Comparison of ENCODE assay signal across 8 cellular contexts in the genomic region with DNA sequence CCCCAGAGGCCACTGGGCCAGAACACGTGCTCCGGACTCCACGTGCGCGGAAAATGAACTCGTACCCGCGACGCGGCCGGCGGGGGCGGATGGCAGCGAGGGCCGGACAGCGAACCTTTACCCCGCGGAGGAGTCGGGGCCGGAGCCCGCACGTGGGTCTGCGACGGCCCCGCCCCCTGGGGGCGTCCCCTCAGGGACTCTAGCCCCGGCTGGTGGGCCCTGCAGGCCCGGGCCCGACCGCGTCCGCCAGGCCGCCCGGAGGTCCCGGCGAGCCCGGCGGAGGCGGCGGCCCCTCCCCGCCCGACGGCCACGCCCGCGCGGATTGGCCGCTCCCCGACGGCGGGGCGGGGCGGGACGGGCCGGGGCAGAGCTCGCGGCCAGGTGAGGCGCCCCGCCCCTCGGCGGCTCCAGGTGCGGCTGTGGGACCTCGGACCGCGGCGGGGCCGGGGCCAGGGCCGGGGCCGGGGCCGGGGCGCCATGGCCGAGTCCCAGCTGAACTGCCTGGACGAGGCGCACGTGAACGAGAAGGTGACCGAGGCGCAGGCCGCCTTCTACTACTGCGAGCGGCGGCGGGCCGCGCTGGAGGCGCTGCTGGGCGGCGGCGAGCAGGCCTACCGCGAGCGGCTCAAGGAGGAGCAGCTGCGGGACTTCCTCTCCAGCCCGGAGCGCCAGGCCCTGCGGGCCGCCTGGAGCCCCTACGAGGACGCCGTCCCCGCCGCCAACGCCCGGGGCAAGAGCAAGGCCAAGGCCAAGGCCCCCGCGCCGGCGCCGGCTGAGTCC. TPM values are rescaled to one million over a fixed set of nuclear protein-coding genes. Genes with fewer than 3 reads are reported as not detected.
DNase-seq lines count a peak whose midpoint lies in the region; ATAC-seq and TF ChIP-seq lines count a peak whose summit lies in the region.

A gene (plus strand): TSS at position 389 of the 780 bp plus-strand sequence. CDS start 89 bp downstream, at position 478.

- no peak for TF ChIP-seq CTCF in Peyer's patch (IDR thresholded peaks at IDR 0.05)
- TF ChIP-seq CTCF in mammary epithelial cell (conservative IDR thresholded peaks at IDR 0.05 in 1 of 2, IDR thresholded peaks at IDR 0.05 in 1 of 2; ENCODE audit: extremely low read depth in 1 of 2, insufficient read depth in 1 of 2, low read depth in 1 of 2, low read length in 2 of 2) = no peak
- TF ChIP-seq CTCF in mucosa of descending colon (IDR thresholded peaks at IDR 0.05) = no peak
- TF ChIP-seq CTCF in A673 (conservative IDR thresholded peaks at IDR 0.05; ENCODE audit: low read depth, low read length) = no peak

- no peak within 1 kb of the TSS for H3K27ac ChIP-seq in CD8-positive, alpha-beta memory T cell (ENCODE audit: low read depth, low read length)
- H3K27ac ChIP-seq in Peyer's patch = peak within 1 kb of the TSS in 3 of 4 donors; percentile 84 to 89 (median 87)
- peak within 1 kb of the TSS; percentile 77 for H3K27ac ChIP-seq in mammary epithelial cell (ENCODE audit: insufficient read depth, low read depth, low read length)
- H3K27ac ChIP-seq in A673 (ENCODE audit: low read depth, low read length, poor library complexity, severe bottlenecking) = no peak within 1 kb of the TSS

- H3K9ac ChIP-seq in mammary epithelial cell (ENCODE audit: insufficient read depth, low read length) = peak within 1 kb of the TSS; percentile 83

- no peaks in the 10 kb centered on the region for H4K20me1 ChIP-seq in mammary epithelial cell (ENCODE audit: insufficient read depth, low read length)

- 6% methylated on average over 30 of the region's 109 CpGs for WGBS in mammary epithelial cell (ENCODE audit: low coverage, missing lambda C conversion rate)

- H3K9me3 ChIP-seq in CD8-positive, alpha-beta memory T cell (ENCODE audit: low read length) = no peaks in the 10 kb centered on the region
- H3K9me3 ChIP-seq in Peyer's patch = no peaks in the 10 kb centered on the region
- H3K9me3 ChIP-seq in mammary epithelial cell (replicated peaks; ENCODE audit: insufficient read depth, low read length) = no peaks in the 10 kb centered on the region
- H3K9me3 ChIP-seq in mucosa of descending colon = no peaks in the 10 kb centered on the region
- H3K9me3 ChIP-seq in HAP-1 = no peaks in the 10 kb centered on the region
- H3K9me3 ChIP-seq in A673 (ENCODE audit: low read depth, low read length, poor library complexity, severe bottlenecking) = no peaks in the 10 kb centered on the region

- H3K79me2 ChIP-seq in mammary epithelial cell (ENCODE audit: insufficient read depth, low read length) = peaks cover 52% of the 10 kb centered on the region

- in situ Hi-C loops in mammary epithelial cell (cut with MboI; ENCODE audit: low sequenced_read_pairs in 2 of 2) (no loop called here), HAP-1 (cut with MboI; ENCODE audit: low sequenced_read_pairs) (no loop called here)

- peak within 1 kb of the TSS; percentile 68 for H2AFZ ChIP-seq in mammary epithelial cell (ENCODE audit: low read depth, low read length)

- BruUV-seq in mammary epithelial cell (replicated peaks; lab: Mats Ljungman, UMichigan) (no TSS peak), A673 (replicated peaks; lab: Mats Ljungman, UMichigan) (no TSS peak)

- dilution Hi-C loops in mammary epithelial cell (cut with HindIII; ENCODE audit: low sequenced_read_pairs) = no loop called here

- H3K27me3 Mint-ChIP-seq in CD8-positive, alpha-beta memory T cell = peaks cover 32 to 65% of the 10 kb centered on the region in 2 donors

- no peaks in the 10 kb centered on the region for H3K27me3 ChIP-seq in CD8-positive, alpha-beta memory T cell (ENCODE audit: insufficient read depth, low read length, poor library complexity, severe bottlenecking)
- no peaks in the 10 kb centered on the region for H3K27me3 ChIP-seq in Peyer's patch
- H3K27me3 ChIP-seq in mammary epithelial cell (ENCODE audit: insufficient read depth, low read length) = no peaks in the 10 kb centered on the region
- no peaks in the 10 kb centered on the region for H3K27me3 ChIP-seq in HAP-1 (ENCODE audit: low read depth)
- H3K27me3 ChIP-seq in A673 (replicated peaks; ENCODE audit: insufficient read depth, low read depth, low read length, poor library complexity) = no peaks in the 10 kb centered on the region

- no peaks in the 10 kb centered on the region for H3K36me3 ChIP-seq in CD8-positive, alpha-beta memory T cell (ENCODE audit: insufficient read depth, low read length)
- H3K36me3 ChIP-seq in Peyer's patch (no peaks in the 10 kb centered on the region), mammary epithelial cell (ENCODE audit: insufficient read depth, low read length) (peaks cover 8% of the 10 kb centered on the region), mucosa of descending colon (ENCODE audit: low read depth) (no peaks in the 10 kb centered on the region), HAP-1 (replicated peaks) (no peaks in the 10 kb centered on the region), A673 (ENCODE audit: insufficient read depth, low read length, poor library complexity, severe bottlenecking) (no peaks in the 10 kb centered on the region)

- no peaks in the 10 kb centered on the region for H3K36me3 Mint-ChIP-seq in CD8-positive, alpha-beta memory T cell

- intact Hi-C loops in mammary epithelial cell (cut with micrococcal nuclease) = loop anchor here (5.0 kb wide), 4 partner anchors 32 to 462 kb away; a partner anchor contains a TSS
- intact Hi-C loops in mucosa of descending colon (cut with DNase I, micrococcal nuclease) = no loop called here
- intact Hi-C loops in A673 (cut with micrococcal nuclease; ENCODE audit: unreplicated experiment) = no loop called here

- H3K4me2 ChIP-seq in mammary epithelial cell (ENCODE audit: insufficient read depth, low read depth, low read length) = peak within 1 kb of the TSS; percentile 88

- H3K4me3 Mint-ChIP-seq in CD8-positive, alpha-beta memory T cell = peak within 1 kb of the TSS; percentile 34 to 80 (median 60)

- H3K4me1 ChIP-seq in CD8-positive, alpha-beta memory T cell (ENCODE audit: insufficient read depth, low read length) = peaks cover 4% of the 10 kb centered on the region
- H3K4me1 ChIP-seq in Peyer's patch = peaks cover 3 to 44% (median 10%) of the 10 kb centered on the region in 4 donors
- peaks cover 39% of the 10 kb centered on the region for H3K4me1 ChIP-seq in mammary epithelial cell (ENCODE audit: insufficient read depth, low read length)
- peaks cover 34% of the 10 kb centered on the region for H3K4me1 ChIP-seq in mucosa of descending colon (ENCODE audit: low read depth)
- peaks cover 3% of the 10 kb centered on the region; the same call in 1 of the 2 replicates for H3K4me1 ChIP-seq in HAP-1
- H3K4me1 ChIP-seq in A673 (ENCODE audit: insufficient read depth, low read length, poor library complexity, severe bottlenecking) = no peaks in the 10 kb centered on the region

- no peaks in the 10 kb centered on the region for H3K9me3 Mint-ChIP-seq in CD8-positive, alpha-beta memory T cell

- H3K27ac Mint-ChIP-seq in CD8-positive, alpha-beta memory T cell = peak within 1 kb of the TSS in 4 of 8 donors; percentile 11 to 69 (median 28)

- POLR2A ChIA-PET in CD8-positive, alpha-beta memory T cell (lab: Charles Lee) = interaction anchor here (0.5 to 1.1 kb wide), 2 partner anchors 61 to 569 kb away, joined by 3 to 4 read pairs; no protein-coding TSS in a partner anchor
- POLR2A ChIA-PET in A673 (lab: Charles Lee; ENCODE audit: low non-redundant PET) = interaction anchor here (0.6 kb wide), 1 partner anchor 9 kb away, joined by 3 read pairs; no protein-coding TSS in a partner anchor

- CTCF ChIA-PET in CD8-positive, alpha-beta memory T cell (lab: Charles Lee) = no interaction called here
- CTCF ChIA-PET in mammary epithelial cell (lab: Charles Lee; ENCODE audit: low non-redundant PET) (no interaction called here), A673 (lab: Charles Lee) (no interaction called here)

- DNase-seq in CD8-positive, alpha-beta memory T cell = peak in 2 of 5 donors; percentile 25 to 29
- DNase-seq in Peyer's patch = peak in 2 of 3 donors; percentile 74 to 88
- DNase-seq in mammary epithelial cell = peak; percentile 69
- peak; percentile 78 to 84 (median 81) for DNase-seq in mucosa of descending colon
- DNase-seq in NCI-H82 treated with DMSO at 0.1 percent for 48 hours (lab: John Stamatoyannopoulos, UW; ENCODE audit: unreplicated experiment) = no peak
- no peak for DNase-seq in HAP-1 (ENCODE audit: low spot score in 2 of 2)
- no peak for DNase-seq in NCI-H1436 (lab: John Stamatoyannopoulos, UW)
- no peak for DNase-seq in A673 (ENCODE audit: low spot score)

- peaks cover 7 to 12% (median 8%) of the 10 kb centered on the region in 3 donors for H3K4me1 Mint-ChIP-seq in CD8-positive, alpha-beta memory T cell

- peak; percentile 81 for ATAC-seq in mucosa of descending colon

- H3K4me3 ChIP-seq in CD8-positive, alpha-beta memory T cell (ENCODE audit: low read length) = no peak within 1 kb of the TSS
- peak within 1 kb of the TSS; percentile 38 to 76 (median 52) for H3K4me3 ChIP-seq in Peyer's patch
- peak within 1 kb of the TSS; percentile 72 to 93 (median 90) for H3K4me3 ChIP-seq in mammary epithelial cell (replicated peaks in 1 of 3; ENCODE audit: insufficient read depth in 1 of 3, low read depth in 2 of 3, low read length in 3 of 3)
- H3K4me3 ChIP-seq in mucosa of descending colon = peak within 1 kb of the TSS; percentile 46
- no peak within 1 kb of the TSS for H3K4me3 ChIP-seq in HAP-1
- no peak within 1 kb of the TSS for H3K4me3 ChIP-seq in A673 (ENCODE audit: low read depth, low read length, poor library complexity, severe bottlenecking)

- peak; percentile 58 to 84 for TF ChIP-seq POLR2A in Peyer's patch (IDR thresholded peaks at IDR 0.05)

RNA-seq across cellular contexts. Expression of the gene that starts here (rescaled TPM):
- under 1 TPM; 0.33 to 0.51 TPM for total RNA-seq in CD8-positive, alpha-beta memory T cell
- 0.01 TPM for polyA plus RNA-seq in CD8-positive, alpha-beta memory T cell
- total RNA-seq in Peyer's patch (10 to 100 TPM in 3 of 4 donors, 1 to 10 TPM in 1; 9.9 to 66.0 (median 51.1) TPM), mammary epithelial cell (10 to 100 TPM; 41.0 to 59.4 TPM), mucosa of descending colon (10 to 100 TPM; 15.8 to 48.0 (median 35.0) TPM), A673 (2021) (not detected in 2 replicates)
- polyA plus RNA-seq in mammary epithelial cell = 24.7 TPM
- 39.9 TPM for polyA minus RNA-seq in mammary epithelial cell

Comparison
In these comparisons a context has a peak if more than half of its experiments do, and no peak if none do; other contexts are left out.
1. RNA of the gene that starts here (total RNA-seq): 41.0 to 59.4 TPM in mammary epithelial cell, 9.9 to 66.0 TPM in Peyer's patch and 15.8 to 48.0 TPM in mucosa of descending colon; 0.33 to 0.51 TPM in CD8-positive, alpha-beta memory T cell and not detected in A673; every median in the first group is over 4 times any median in the second.
2. RNA of the gene that starts here (polyA plus RNA-seq): 24.7 TPM in mammary epithelial cell (single experiment); 0.01 TPM in CD8-positive, alpha-beta memory T cell (single experiment); every median in the first group is over 10 times any median in the second.
3. DNase-seq: peak in Peyer's patch (2 of 3), mammary epithelial cell (single experiment) and mucosa of descending colon (3 of 3); none in NCI-H82 treated with DMSO at 0.1 percent for 48 hours (single experiment), HAP-1 (0 of 2), NCI-H1436 (single experiment) and A673 (single experiment).
4. H3K27ac ChIP-seq: peak in Peyer's patch (3 of 4) and mammary epithelial cell (single experiment); none in CD8-positive, alpha-beta memory T cell (single experiment) and A673 (single experiment).
5. H3K4me3 ChIP-seq: peak in Peyer's patch (4 of 4), mammary epithelial cell (3 of 3) and mucosa of descending colon (single experiment); none in CD8-positive, alpha-beta memory T cell (single experiment), HAP-1 (single experiment) and A673 (single experiment).